ENCODE assay signal across 1 cellular context in the genomic region with DNA sequence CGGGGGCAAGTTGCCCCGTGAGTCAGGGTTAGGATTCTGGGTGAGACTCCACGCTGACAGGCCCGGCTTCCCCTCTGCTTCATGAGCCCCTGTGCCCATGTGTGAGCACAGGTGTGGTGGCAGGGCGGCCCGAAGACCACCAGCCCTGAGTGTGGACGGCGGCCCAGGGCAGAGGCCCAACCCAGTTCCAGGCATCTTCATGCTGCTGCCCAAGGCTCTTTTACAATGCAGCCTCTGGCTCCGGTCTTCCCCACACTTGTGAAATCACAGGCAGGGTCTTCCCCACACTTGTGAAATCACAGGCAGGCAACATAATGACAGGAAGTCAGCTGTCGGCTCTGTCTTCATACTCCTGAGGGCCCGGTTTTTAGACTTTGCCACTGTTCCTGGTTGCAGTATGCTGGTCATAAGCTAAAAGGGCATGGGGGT.
TF ChIP-seq lines count a peak whose summit lies in the region.

No MANE protein-coding gene starts in this region.

TF ChIP-seq in HCT116, 20 proteins besides CTCF, POLR2A, EP300 and RAD21:
- TF ChIP-seq, protein P1, sequence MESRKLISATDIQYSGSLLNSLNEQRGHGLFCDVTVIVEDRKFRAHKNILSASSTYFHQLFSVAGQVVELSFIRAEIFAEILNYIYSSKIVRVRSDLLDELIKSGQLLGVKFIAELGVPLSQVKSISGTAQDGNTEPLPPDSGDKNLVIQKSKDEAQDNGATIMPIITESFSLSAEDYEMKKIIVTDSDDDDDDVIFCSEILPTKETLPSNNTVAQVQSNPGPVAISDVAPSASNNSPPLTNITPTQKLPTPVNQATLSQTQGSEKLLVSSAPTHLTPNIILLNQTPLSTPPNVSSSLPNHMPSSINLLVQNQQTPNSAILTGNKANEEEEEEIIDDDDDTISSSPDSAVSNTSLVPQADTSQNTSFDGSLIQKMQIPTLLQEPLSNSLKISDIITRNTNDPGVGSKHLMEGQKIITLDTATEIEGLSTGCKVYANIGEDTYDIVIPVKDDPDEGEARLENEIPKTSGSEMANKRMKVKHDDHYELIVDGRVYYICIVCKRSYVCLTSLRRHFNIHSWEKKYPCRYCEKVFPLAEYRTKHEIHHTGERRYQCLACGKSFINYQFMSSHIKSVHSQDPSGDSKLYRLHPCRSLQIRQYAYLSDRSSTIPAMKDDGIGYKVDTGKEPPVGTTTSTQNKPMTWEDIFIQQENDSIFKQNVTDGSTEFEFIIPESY (IDR thresholded peaks at IDR 0.05; ENCODE audit: extremely low read depth, insufficient replicate concordance, low read length), result no peak
- TF ChIP-seq ZFX (IDR thresholded peaks at IDR 0.05) (no peak), CEBPB (IDR thresholded peaks at IDR 0.05; ENCODE audit: low read depth) (no peak), POLR2AphosphoS5 (IDR thresholded peaks at IDR 0.05; ENCODE audit: low read depth, low read length) (no peak), EZH2 (IDR thresholded peaks at IDR 0.05) (no peak), ZNF274 (IDR thresholded peaks at IDR 0.05; ENCODE audit: low read depth, low read length) (no peak), ELF1 (IDR thresholded peaks at IDR 0.05; ENCODE audit: borderline replicate concordance, low read depth) (no peak), SP1 (IDR thresholded peaks at IDR 0.05; ENCODE audit: low read depth) (no peak), JUND (IDR thresholded peaks at IDR 0.05) (no peak), EGR1 (IDR thresholded peaks at IDR 0.05; ENCODE audit: low read depth) (no peak), SRF (IDR thresholded peaks at IDR 0.05; ENCODE audit: low read depth) (no peak), YY1 (IDR thresholded peaks at IDR 0.05; ENCODE audit: extremely low read depth, insufficient replicate concordance, low read depth, low read length) (no peak)
- TF ChIP-seq, protein P2, sequence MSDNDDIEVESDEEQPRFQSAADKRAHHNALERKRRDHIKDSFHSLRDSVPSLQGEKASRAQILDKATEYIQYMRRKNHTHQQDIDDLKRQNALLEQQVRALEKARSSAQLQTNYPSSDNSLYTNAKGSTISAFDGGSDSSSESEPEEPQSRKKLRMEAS (IDR thresholded peaks at IDR 0.05), result no peak
- TF ChIP-seq, protein P3, sequence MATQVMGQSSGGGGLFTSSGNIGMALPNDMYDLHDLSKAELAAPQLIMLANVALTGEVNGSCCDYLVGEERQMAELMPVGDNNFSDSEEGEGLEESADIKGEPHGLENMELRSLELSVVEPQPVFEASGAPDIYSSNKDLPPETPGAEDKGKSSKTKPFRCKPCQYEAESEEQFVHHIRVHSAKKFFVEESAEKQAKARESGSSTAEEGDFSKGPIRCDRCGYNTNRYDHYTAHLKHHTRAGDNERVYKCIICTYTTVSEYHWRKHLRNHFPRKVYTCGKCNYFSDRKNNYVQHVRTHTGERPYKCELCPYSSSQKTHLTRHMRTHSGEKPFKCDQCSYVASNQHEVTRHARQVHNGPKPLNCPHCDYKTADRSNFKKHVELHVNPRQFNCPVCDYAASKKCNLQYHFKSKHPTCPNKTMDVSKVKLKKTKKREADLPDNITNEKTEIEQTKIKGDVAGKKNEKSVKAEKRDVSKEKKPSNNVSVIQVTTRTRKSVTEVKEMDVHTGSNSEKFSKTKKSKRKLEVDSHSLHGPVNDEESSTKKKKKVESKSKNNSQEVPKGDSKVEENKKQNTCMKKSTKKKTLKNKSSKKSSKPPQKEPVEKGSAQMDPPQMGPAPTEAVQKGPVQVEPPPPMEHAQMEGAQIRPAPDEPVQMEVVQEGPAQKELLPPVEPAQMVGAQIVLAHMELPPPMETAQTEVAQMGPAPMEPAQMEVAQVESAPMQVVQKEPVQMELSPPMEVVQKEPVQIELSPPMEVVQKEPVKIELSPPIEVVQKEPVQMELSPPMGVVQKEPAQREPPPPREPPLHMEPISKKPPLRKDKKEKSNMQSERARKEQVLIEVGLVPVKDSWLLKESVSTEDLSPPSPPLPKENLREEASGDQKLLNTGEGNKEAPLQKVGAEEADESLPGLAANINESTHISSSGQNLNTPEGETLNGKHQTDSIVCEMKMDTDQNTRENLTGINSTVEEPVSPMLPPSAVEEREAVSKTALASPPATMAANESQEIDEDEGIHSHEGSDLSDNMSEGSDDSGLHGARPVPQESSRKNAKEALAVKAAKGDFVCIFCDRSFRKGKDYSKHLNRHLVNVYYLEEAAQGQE (IDR thresholded peaks at IDR 0.05; ENCODE audit: low read depth), result no peak
- TF ChIP-seq, protein P4, sequence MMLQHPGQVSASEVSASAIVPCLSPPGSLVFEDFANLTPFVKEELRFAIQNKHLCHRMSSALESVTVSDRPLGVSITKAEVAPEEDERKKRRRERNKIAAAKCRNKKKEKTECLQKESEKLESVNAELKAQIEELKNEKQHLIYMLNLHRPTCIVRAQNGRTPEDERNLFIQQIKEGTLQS (IDR thresholded peaks at IDR 0.05), result no peak
